Comparison of ENCODE assay signal across 27 cellular contexts in the genomic region with DNA sequence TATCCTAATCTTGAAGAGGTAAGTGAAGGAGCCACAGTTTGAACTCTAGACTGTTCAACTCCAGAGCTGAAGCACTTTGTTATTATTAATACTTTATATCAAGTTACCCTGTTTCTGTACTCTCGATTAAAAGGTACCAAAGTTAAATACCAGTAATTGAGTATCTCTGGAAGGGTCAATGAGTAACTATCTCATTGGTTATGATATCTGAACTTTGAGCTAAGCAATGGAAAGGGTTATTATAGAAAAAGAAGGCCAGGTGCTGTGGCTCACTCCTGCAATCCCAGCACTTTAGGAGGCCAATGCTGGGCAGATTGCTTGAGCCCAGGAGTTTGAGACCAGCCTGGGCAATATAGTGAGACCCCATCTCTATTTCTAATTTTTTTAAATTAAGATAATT.
"Had no signal": no experiment of that assay in that cellular context is flagged by ENCODE, and none has a peak within 500 bp of the region (broad histone marks: within the 10 kb centered on the region; RNA-seq: fewer than 3 reads in every experiment).

No MANE protein-coding gene starts in this region.

- H2AFZ ChIP-seq: neural progenitor cell, parathyroid adenoma had no signal

- H3K36me3 ChIP-seq: neural progenitor cell had no signal

- FAIRE-seq: endometrium, frontal cortex, kidney had no signal

- H3K4me1 ChIP-seq: neural progenitor cell, parathyroid adenoma had no signal

- H3K27ac Mint-ChIP-seq: mesothelial cell of epicardium; naive thymus-derived CD4-positive, alpha-beta T cell; neural progenitor cell; progenitor cell of endocrine pancreas; stimulated activated naive CD8-positive, alpha-beta T cell treated with anti-CD3 and anti-CD28 coated beads, Interleukin-15, amount 100 ng/mL, for 72 hours; type B pancreatic cell had no signal

- DNase-seq: dermis blood vessel endothelial cell; effector memory CD4-positive, alpha-beta T cell; erythroblast; esophagus squamous epithelium; head of caudate nucleus; kidney; mesenchymal stem cell; naive thymus-derived CD4-positive, alpha-beta T cell; right lobe of liver; stimulated activated CD4-positive, alpha-beta T cell treated with anti-CD3 and anti-CD28 coated beads, Interleukin-12 subunit alpha, Interleukin-12 subunit beta, amount 100 ng/mL, for 4 hours; stimulated activated CD4-positive, alpha-beta T cell treated with anti-CD3 and anti-CD28 coated beads, Interleukin-1b, Interleukin-23, amount 100 ng/mL, for 48 hours; stimulated activated CD4-positive, alpha-beta T cell treated with anti-CD3 and anti-CD28 coated beads, Interleukin-4, amount 100 ng/mL, for 1 hour; stimulated activated CD8-positive, alpha-beta memory T cell treated with anti-CD3 and anti-CD28 coated beads, Interleukin-4, amount 100 ng/mL, for 48 hours; stimulated activated naive CD4-positive, alpha-beta T cell; stimulated activated naive CD8-positive, alpha-beta T cell treated with anti-CD3 and anti-CD28 coated beads, Interleukin-15, amount 100 ng/mL, for 72 hours; thyroid gland had no signal

- H3K4me2 ChIP-seq: neural progenitor cell, smooth muscle cell had no signal

- H3K9me3 ChIP-seq: esophagus squamous epithelium, right lobe of liver, thyroid gland had no signal

- H3K9ac ChIP-seq: neural progenitor cell, parathyroid adenoma had no signal

- H3K79me2 ChIP-seq: parathyroid adenoma had no signal

- H3K4me3 Mint-ChIP-seq: central memory CD8-positive, alpha-beta T cell; mesothelial cell of epicardium; naive thymus-derived CD4-positive, alpha-beta T cell; nephron; neural progenitor cell; stimulated activated naive CD8-positive, alpha-beta T cell treated with anti-CD3 and anti-CD28 coated beads, Interleukin-15, amount 100 ng/mL, for 72 hours; type B pancreatic cell had no signal

- H3K27ac ChIP-seq: coronary artery, neural progenitor cell, parathyroid adenoma, thyroid gland had no signal

- H3K27me3 Mint-ChIP-seq: central memory CD8-positive, alpha-beta T cell; naive thymus-derived CD4-positive, alpha-beta T cell; progenitor cell of endocrine pancreas; stimulated activated naive CD8-positive, alpha-beta T cell treated with anti-CD3 and anti-CD28 coated beads, Interleukin-15, amount 100 ng/mL, for 72 hours; type B pancreatic cell had no signal

- H3K4me3 ChIP-seq: coronary artery, esophagus squamous epithelium, neural progenitor cell, right lobe of liver, smooth muscle cell, thyroid gland had no signal

- ATAC-seq: naive thymus-derived CD4-positive, alpha-beta T cell; stimulated activated naive CD8-positive, alpha-beta T cell treated with anti-CD3 and anti-CD28 coated beads, Interleukin-15, amount 100 ng/mL, for 72 hours had no signal

- H3K9me3 Mint-ChIP-seq: central memory CD8-positive, alpha-beta T cell; mesothelial cell of epicardium; naive thymus-derived CD4-positive, alpha-beta T cell; nephron; neural progenitor cell; stimulated activated naive CD8-positive, alpha-beta T cell treated with anti-CD3 and anti-CD28 coated beads, Interleukin-15, amount 100 ng/mL, for 72 hours; type B pancreatic cell had no signal

- H3K27me3 ChIP-seq: esophagus squamous epithelium, neural progenitor cell, right lobe of liver, thyroid gland had no signal
